9 cellular contexts compared by ENCODE assay signal in genomic region chr6:168611691-168612090, GRCh38.
"Had no signal": no experiment of that assay in that cellular context is flagged by ENCODE, and none has a peak within 500 bp of the region (broad histone marks: within the 10 kb centered on the region; RNA-seq: fewer than 3 reads in every experiment).

No MANE protein-coding gene starts in this region.

- H3K4me2 ChIP-seq: GM23338 had no signal

- H3K9ac ChIP-seq: GM23248 had no signal

- H3K27ac ChIP-seq: GM23248 had no signal

- H2AFZ ChIP-seq: GM23248, GM23338 had no signal

- DNase-seq: GM23248, GOT3, H7, H9, HCEC 1CT, HFFc6 had no signal

- H3K36me3 ChIP-seq: HAP-1 had no signal

- ATAC-seq: GM23338, HCT116 had no signal

- H3K9me3 ChIP-seq: HAP-1 had no signal

- H3K4me3 ChIP-seq: GM23248, GM23338, HAP-1 had no signal

- H3K4me1 ChIP-seq: HAP-1 had no signal
